11 cellular contexts compared by ENCODE assay signal in the genomic region with DNA sequence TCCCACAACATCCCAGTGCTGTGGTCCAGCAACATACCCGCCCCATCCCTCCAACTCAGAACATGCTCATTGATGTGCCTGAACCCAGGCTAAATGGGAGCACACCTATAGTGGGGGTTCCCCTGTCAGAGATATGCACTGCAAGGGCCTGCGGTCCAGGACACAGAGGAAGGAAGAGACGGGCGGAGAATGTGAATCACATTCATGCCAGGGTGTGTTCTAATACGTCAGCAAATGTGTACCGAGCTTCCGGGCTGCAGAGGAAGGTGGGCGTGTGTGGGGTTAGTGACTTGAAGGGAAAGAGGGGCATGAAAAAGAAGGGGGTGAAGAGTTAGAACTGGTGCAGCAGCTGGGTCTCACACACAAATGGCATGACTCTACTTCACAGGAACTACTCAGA.
DNase-seq lines count a peak whose midpoint lies in the region; ATAC-seq and TF ChIP-seq lines count a peak whose summit lies in the region.
"Had no signal": no experiment of that assay in that cellular context is flagged by ENCODE, and none has a peak within 500 bp of the region (broad histone marks: within the 10 kb centered on the region; RNA-seq: fewer than 3 reads in every experiment).

No MANE protein-coding gene starts in this region.

- no peak for TF ChIP-seq CTCF in epithelial cell of esophagus (IDR thresholded peaks at IDR 0.05; ENCODE audit: insufficient read depth, low read depth, low read length, missing control alignments)
- TF ChIP-seq CTCF in Calu3 (IDR thresholded peaks at IDR 0.05; ENCODE audit: unreplicated experiment): no peak
- no peak for TF ChIP-seq CTCF in GM13976 (IDR thresholded peaks at IDR 0.05; ENCODE audit: borderline replicate concordance, control extremely low read depth, extremely low read depth, insufficient read depth, missing control alignments)

- H3K36me3 Mint-ChIP-seq in T-helper 17 cell (ENCODE audit: low read depth): peaks cover 5% of the 10 kb centered on the region
- no peaks in the 10 kb centered on the region for H3K36me3 Mint-ChIP-seq in Calu3 (ENCODE audit: insufficient read depth, unreplicated experiment)

- H3K4me1 Mint-ChIP-seq in T-helper 17 cell: peaks cover 21% of the 10 kb centered on the region
- H3K4me1 Mint-ChIP-seq in Calu3 (ENCODE audit: low read depth, unreplicated experiment): no peaks in the 10 kb centered on the region

- peak overlapping the region; percentile 83 for H3K4me3 Mint-ChIP-seq in T-helper 17 cell
- H3K4me3 Mint-ChIP-seq in Calu3 (ENCODE audit: low read depth, unreplicated experiment): no peak overlapping the region

- ATAC-seq in T-helper 17 cell: peak; percentile 97
- no peak for ATAC-seq in HG02852 (IDR thresholded peaks at IDR 0.05; ENCODE audit: unreplicated experiment)

- no peaks in the 10 kb centered on the region for H3K9me3 Mint-ChIP-seq in Calu3 (ENCODE audit: low read depth, unreplicated experiment)

- H3K27me3 Mint-ChIP-seq in T-helper 17 cell (no peaks in the 10 kb centered on the region), Calu3 (ENCODE audit: unreplicated experiment) (no peaks in the 10 kb centered on the region)

- no peak overlapping the region for H3K4me3 ChIP-seq in epithelial cell of esophagus (ENCODE audit: low read length)

- BruUV-seq in Calu3 (replicated peaks; lab: Mats Ljungman, UMichigan): no TSS peak

- H3K27ac Mint-ChIP-seq in T-helper 17 cell (peak overlapping the region; percentile 89), Calu3 (ENCODE audit: unreplicated experiment) (no peak overlapping the region)

- in situ Hi-C loops in GM13976 (cut with MboI; ENCODE audit: low sequenced_read_pairs, unreplicated experiment): no loop called here

- intact Hi-C loops in Calu3 (cut with micrococcal nuclease; ENCODE audit: unreplicated experiment): no loop called here

- no peaks in the 10 kb centered on the region for H3K9me3 ChIP-seq in T-helper 17 cell (ENCODE audit: control insufficient read depth, low read length, poor library complexity, severe bottlenecking)

- DNase-seq in T-helper 17 cell: peak in 2 of 3 donors; percentile 17 to 38
- DNase-seq in activated CD8-positive, alpha-beta memory T cell treated with anti-CD3 and anti-CD28 coated beads, Interleukin-2, amount 50 U/mL, for 1 hour (ENCODE audit: extremely low read depth): peak; percentile 36
- DNase-seq in epithelial cell of esophagus (ENCODE audit: low read depth): peak; percentile 40
- peak; percentile 9 for DNase-seq in stimulated activated CD8-positive, alpha-beta memory T cell treated with anti-CD3 and anti-CD28 coated beads, Interleukin-15, amount 100 ng/mL, for 1 hour (ENCODE audit: low read depth)
- no peak for DNase-seq in iPS-NIHi11 (ENCODE audit: low spot score)
- no peak for DNase-seq in Calu3
- DNase-seq in GM13976 (ENCODE audit: low spot score): no peak
- DNase-seq: aorta, DMS153, NCI-H1930 had no signal

- CTCF ChIA-PET in Calu3 (lab: Charles Lee): no interaction called here

Comparison
In these comparisons a context has a peak if more than half of its experiments do, and no peak if none do; other contexts are left out.
1. DNase-seq: peak in T-helper 17 cell (2 of 3), activated CD8-positive, alpha-beta memory T cell treated with anti-CD3 and anti-CD28 coated beads, Interleukin-2, amount 50 U/mL, for 1 hour (single experiment), epithelial cell of esophagus (single experiment) and stimulated activated CD8-positive, alpha-beta memory T cell treated with anti-CD3 and anti-CD28 coated beads, Interleukin-15, amount 100 ng/mL, for 1 hour (single experiment); none in iPS-NIHi11 (single experiment), Calu3 (single experiment) and GM13976 (single experiment).